ENCODE assay signal across 11 cellular contexts in genomic region chr3:130739848-130740247, GRCh38.
"Had no signal": no experiment of that assay in that cellular context is flagged by ENCODE, and none has a peak within 500 bp of the region (broad histone marks: within the 10 kb centered on the region; RNA-seq: fewer than 3 reads in every experiment).

No MANE protein-coding gene starts in this region.

- ATAC-seq: GM23338, HCT116 had no signal

- H3K9me3 Mint-ChIP-seq: GM23338, H9, HFFc6 had no signal

- H3K27ac ChIP-seq: GM23248 had no signal

- H3K9me3 ChIP-seq: HAP-1 had no signal

- DNase-seq: GM23248, GOT3, H7, H9, HCEC 1CT, HFFc6 had no signal

- H3K27ac Mint-ChIP-seq: GM23338, HFFc6 had no signal

- H3K4me3 ChIP-seq: GM23248, GM23338, HAP-1 had no signal

- H3K4me3 Mint-ChIP-seq: GM23338, H9, HFFc6 had no signal

- FAIRE-seq: H1, H54 had no signal

- H3K4me2 ChIP-seq: GM23338 had no signal

- H3K9ac ChIP-seq: GM23248 had no signal

- H2AFZ ChIP-seq: GM23248, GM23338 had no signal
